9 cellular contexts compared by ENCODE assay signal in the genomic region with DNA sequence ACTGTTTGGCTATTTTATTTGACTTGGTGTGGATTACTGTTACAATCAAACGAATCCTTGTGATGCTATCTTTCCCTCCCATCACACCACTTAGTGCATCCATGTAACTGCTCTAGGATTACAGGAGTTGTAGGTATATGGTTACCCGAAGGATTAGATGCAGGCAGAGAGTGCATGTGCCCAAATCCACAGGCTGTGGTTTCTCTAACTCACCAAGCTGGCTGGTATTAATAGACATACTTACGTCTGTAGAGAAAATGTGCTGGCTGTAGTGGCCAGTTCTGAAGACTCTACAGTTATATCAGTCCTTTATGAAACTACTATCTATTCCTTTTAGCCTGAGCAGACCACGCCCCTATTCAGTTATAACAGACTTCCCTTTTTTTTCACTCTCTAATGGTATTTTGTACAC. TPM values are rescaled to one million over a fixed set of nuclear protein-coding genes. Genes with fewer than 3 reads are reported as not detected.
DNase-seq lines count a peak whose midpoint lies in the region; ATAC-seq and TF ChIP-seq lines count a peak whose summit lies in the region.
"Had no signal": no experiment of that assay in that cellular context is flagged by ENCODE, and none has a peak within 500 bp of the region (broad histone marks: within the 10 kb centered on the region; RNA-seq: fewer than 3 reads in every experiment).

No MANE protein-coding gene starts in this region.

- DNase-seq in DMS53 treated with DMSO at 0.1 percent for 48 hours (lab: John Stamatoyannopoulos, UW; ENCODE audit: unreplicated experiment), result peak; percentile 14
- DNase-seq in IMR-90, result peak; percentile 20
- DNase-seq in SK-N-DZ (ENCODE audit: low spot score), result peak; percentile 58
- no peak for DNase-seq in hepatocyte (ENCODE audit: low spot score)
- DNase-seq in amniotic stem cell (lab: John Stamatoyannopoulos, UW), result no peak

- no peak overlapping the region; the same call in 1 of the 2 replicates for H4K91ac ChIP-seq in IMR-90 (ENCODE audit: insufficient read depth, low read depth, low read length)

- CTCF ChIA-PET in IMR-90 (lab: Yijun Ruan, JAX), result no interaction called here

- H3K14ac ChIP-seq in IMR-90 (replicated peaks; ENCODE audit: low read depth, low read length), result no peak overlapping the region

- H3K79me1 ChIP-seq in IMR-90 (ENCODE audit: low read depth in 1 of 2, low read length in 2 of 2), result peaks cover 6 to 7% of the 10 kb centered on the region in 2 experiments; a peak in 2 of 4 replicates

- TF ChIP-seq CTCF in IMR-90 (conservative IDR thresholded peaks at IDR 0.05; ENCODE audit: low read depth, low read length), result no peak
- no peak for TF ChIP-seq CTCF in hepatocyte (IDR thresholded peaks at IDR 0.05; ENCODE audit: poor library complexity)

- H3K9me3 ChIP-seq in IMR-90 (ENCODE audit: control insufficient read depth, insufficient read depth, low read length) (no peaks in the 10 kb centered on the region), hepatocyte (ENCODE audit: low read depth) (no peaks in the 10 kb centered on the region)

- H3K4me2 ChIP-seq in IMR-90 (ENCODE audit: low read depth, low read length) (peak overlapping the region; percentile 64), hepatocyte (peak overlapping the region; percentile 72)

- no peak overlapping the region for H3K18ac ChIP-seq in IMR-90 (ENCODE audit: low read depth, low read length)

- no TSS peak for BruUV-seq in IMR-90 (replicated peaks; lab: Mats Ljungman, UMichigan)

- H3K56ac ChIP-seq in IMR-90 (ENCODE audit: extremely low read depth, insufficient read depth, low read length), result no peak overlapping the region

- TF ChIP-seq POLR2A in IMR-90 (IDR thresholded peaks at IDR 0.05; ENCODE audit: low read depth, low read length), result no peak

- H3K9me2 ChIP-seq in hepatocyte (replicated peaks; ENCODE audit: insufficient read depth), result no peaks in the 10 kb centered on the region

- H3K4ac ChIP-seq in IMR-90 (ENCODE audit: low read depth, low read length), result peak overlapping the region; percentile 78; the same call in 1 of the 2 replicates

- peaks cover 6% of the 10 kb centered on the region; the same call in 1 of the 2 replicates for H4K20me1 ChIP-seq in IMR-90 (ENCODE audit: insufficient read depth, low read length)
- no peaks in the 10 kb centered on the region for H4K20me1 ChIP-seq in hepatocyte (ENCODE audit: insufficient read depth, poor library complexity, severe bottlenecking)

- no peak overlapping the region for H2AK5ac ChIP-seq in IMR-90 (ENCODE audit: low read depth, low read length)

- no peak for TF ChIP-seq RAD21 in IMR-90 (IDR thresholded peaks at IDR 0.05; ENCODE audit: low read length)

- H4K8ac ChIP-seq in IMR-90 (ENCODE audit: low read depth in 2 of 2, low read length in 2 of 2), result peak overlapping the region in 1 of 2 experiments; percentile 32; a peak in 2 of 4 replicates

- no peak overlapping the region for H4K5ac ChIP-seq in IMR-90 (ENCODE audit: low read depth, low read length)

- ATAC-seq in IMR-90 (ENCODE audit: low read depth) (no peak), GM18873 (IDR thresholded peaks at IDR 0.05; ENCODE audit: low FRiP score, unreplicated experiment) (no peak), GM18867 (IDR thresholded peaks at IDR 0.05; ENCODE audit: unreplicated experiment) (no peak), HG03280 (IDR thresholded peaks at IDR 0.05; ENCODE audit: unreplicated experiment) (no peak)

- POLR2A ChIA-PET in IMR-90 (lab: Charles Lee; ENCODE audit: unreplicated experiment), result no interaction called here

- in situ Hi-C loops in IMR-90 (cut with MboI; ENCODE audit: low sequenced_read_pairs), result loop anchor here (10.0 to 25.0 kb wide), 3 partner anchors 148 to 578 kb away; partner anchors contain the start of gene USPL1

- H2AFZ ChIP-seq in IMR-90 (replicated peaks; ENCODE audit: low read length, poor library complexity) (peak overlapping the region; percentile 73), hepatocyte (no peak overlapping the region)

- H3K4me1 ChIP-seq in IMR-90 (ENCODE audit: control insufficient read depth, insufficient read depth, low read length), result peaks cover 3% of the 10 kb centered on the region
- peaks cover 8% of the 10 kb centered on the region for H3K4me1 ChIP-seq in hepatocyte (ENCODE audit: insufficient read depth)

- 70% methylated on average over 1 of the region's 4 CpGs; no CpG with 5 or more reads in 1 of the 2 experiments for whole genome bisulfite sequencing in IMR-90 (ENCODE audit: extremely low coverage in 2 of 2, insufficient read length in 1 of 2), 2 experiments
- 56% methylated on average over 4 of the region's 4 CpGs for WGBS in hepatocyte (ENCODE audit: low lambda C conversion rate, missing lambda C conversion rate)

- no peaks in the 10 kb centered on the region for H3K9me1 ChIP-seq in IMR-90 (ENCODE audit: insufficient read depth, low read length)

- H3K9ac ChIP-seq in IMR-90 (ENCODE audit: low read depth, low read length), result peak overlapping the region; percentile 42; the same call in 1 of the 2 replicates

- H3K36me3 ChIP-seq in IMR-90 (ENCODE audit: control insufficient read depth, insufficient read depth, low read length) (peaks cover 2% of the 10 kb centered on the region), hepatocyte (replicated peaks; ENCODE audit: insufficient read depth, low read depth) (no peaks in the 10 kb centered on the region)

- dilution Hi-C loops in IMR-90 (cut with HindIII; ENCODE audit: low sequenced_read_pairs, unreplicated experiment), result no loop called here

- peaks cover 22% of the 10 kb centered on the region for H3K79me2 ChIP-seq in hepatocyte

- H3K23ac ChIP-seq in IMR-90 (ENCODE audit: low read depth, low read length), result peak overlapping the region; percentile 79

- H3K27ac ChIP-seq in IMR-90 (ENCODE audit: insufficient read depth, low read length), result no peak overlapping the region
- no peak overlapping the region for H3K27ac ChIP-seq in hepatocyte

- H2BK15ac ChIP-seq in IMR-90 (ENCODE audit: low read depth, low read length), result 0 out of 3 replicates have a peak overlapping the region, but pooled peaks have one; percentile 52

- H2BK20ac ChIP-seq in IMR-90 (ENCODE audit: low read depth, low read length), result no peak overlapping the region

- no peak overlapping the region for H2AK9ac ChIP-seq in IMR-90 (replicated peaks; ENCODE audit: low read depth, low read length, poor library complexity)

- H2BK120ac ChIP-seq in IMR-90 (ENCODE audit: low read depth, low read length), result no peak overlapping the region

- H2BK5ac ChIP-seq in IMR-90 (ENCODE audit: low read depth, low read length, poor library complexity, severe bottlenecking), result peak overlapping the region; percentile 34

- H3K27me3 ChIP-seq in IMR-90 (ENCODE audit: control insufficient read depth, insufficient read depth, low read length) (no peaks in the 10 kb centered on the region), hepatocyte (no peaks in the 10 kb centered on the region)

- H3K4me3 ChIP-seq in IMR-90 (ENCODE audit: insufficient read depth, low read depth, low read length), result no peak overlapping the region; the same call in 1 of the 2 replicates
- H3K4me3 ChIP-seq in hepatocyte, result no peak overlapping the region

- intact Hi-C loops in IMR-90 (cut with micrococcal nuclease), result loop anchor here (1.0 to 2.0 kb wide), 2 partner anchors 106 to 150 kb away; partner anchors contain the start of gene USPL1

TF ChIP-seq in IMR-90, 13 proteins besides CTCF, POLR2A, EP300 and RAD21:
- TF ChIP-seq ELK1 (IDR thresholded peaks at IDR 0.05; ENCODE audit: borderline replicate concordance, low read depth, low read length) (no peak), MAFK (IDR thresholded peaks at IDR 0.05; ENCODE audit: low read depth, low read length) (no peak), CHD1 (IDR thresholded peaks at IDR 0.05; ENCODE audit: low read depth, low read length) (no peak), CEBPB (IDR thresholded peaks at IDR 0.05; ENCODE audit: low read depth, low read length) (no peak), MAZ (IDR thresholded peaks at IDR 0.05; ENCODE audit: borderline replicate concordance, low read depth, low read length) (no peak), MXI1 (IDR thresholded peaks at IDR 0.05; ENCODE audit: borderline replicate concordance, low read depth, low read length) (no peak), RCOR1 (IDR thresholded peaks at IDR 0.05; ENCODE audit: insufficient replicate concordance, low read length) (no peak)

RNA-seq across cellular contexts. Expression of gene HMGB1, which starts 1.1 kb away (rescaled TPM):
- 276 and 480 TPM in 2 replicates for total RNA-seq in IMR-90 (2012; rRNA removed)
- polyA plus RNA-seq in IMR-90 (2012; rRNA removed), result 150 and 185 TPM in 2 replicates
- polyA plus RNA-seq in IMR-90 (2012; cell fraction: cytosol; rRNA removed), result 30.1 and 60.4 TPM in 2 replicates
- polyA plus RNA-seq in IMR-90 (2012; cell fraction: nucleus; rRNA removed; ENCODE audit: low replicate concordance), result 14.1 and 131 TPM in 2 replicates
- 1,342 and 1,760 TPM in 2 replicates for polyA plus RNA-seq in SK-N-DZ (2014; cell fraction: cytosol; rRNA removed)
- polyA plus RNA-seq in SK-N-DZ (2014; cell fraction: nucleus; rRNA removed), result 947 and 1,128 TPM in 2 replicates
- 372 and 394 TPM in 2 replicates for total RNA-seq in hepatocyte
- polyA plus RNA-seq in hepatocyte, result 416 and 429 TPM in 2 replicates

RNA-seq across cellular contexts. Expression of gene UBE2L5, which starts 44.6 kb away (rescaled TPM):
- 0.18 TPM in 1 of 2 replicates, not detected in the other for total RNA-seq in IMR-90 (2012; rRNA removed)
- polyA plus RNA-seq in IMR-90 (2012; rRNA removed), result not detected in 2 replicates
- 0.04 TPM in 1 of 2 replicates, not detected in the other for polyA plus RNA-seq in IMR-90 (2012; cell fraction: cytosol; rRNA removed)
- polyA plus RNA-seq in IMR-90 (2012; cell fraction: nucleus; rRNA removed; ENCODE audit: low replicate concordance), result 0.09 TPM in 1 of 2 replicates, not detected in the other
- polyA plus RNA-seq in SK-N-DZ (2014; cell fraction: cytosol; rRNA removed), result not detected in 2 replicates
- polyA plus RNA-seq in SK-N-DZ (2014; cell fraction: nucleus; rRNA removed), result not detected in 2 replicates
- not detected in 2 replicates for total RNA-seq in hepatocyte
- not detected in 2 replicates for polyA plus RNA-seq in hepatocyte
- total RNA-seq: NCI-H460 had no signal

Comparison
In these comparisons a context has a peak if more than half of its experiments do, and no peak if none do; other contexts are left out.
1. DNase-seq: peak in DMS53 treated with DMSO at 0.1 percent for 48 hours (single experiment), IMR-90 (single experiment) and SK-N-DZ (single experiment); none in hepatocyte (single experiment) and amniotic stem cell (single experiment).